In the genomic region with DNA sequence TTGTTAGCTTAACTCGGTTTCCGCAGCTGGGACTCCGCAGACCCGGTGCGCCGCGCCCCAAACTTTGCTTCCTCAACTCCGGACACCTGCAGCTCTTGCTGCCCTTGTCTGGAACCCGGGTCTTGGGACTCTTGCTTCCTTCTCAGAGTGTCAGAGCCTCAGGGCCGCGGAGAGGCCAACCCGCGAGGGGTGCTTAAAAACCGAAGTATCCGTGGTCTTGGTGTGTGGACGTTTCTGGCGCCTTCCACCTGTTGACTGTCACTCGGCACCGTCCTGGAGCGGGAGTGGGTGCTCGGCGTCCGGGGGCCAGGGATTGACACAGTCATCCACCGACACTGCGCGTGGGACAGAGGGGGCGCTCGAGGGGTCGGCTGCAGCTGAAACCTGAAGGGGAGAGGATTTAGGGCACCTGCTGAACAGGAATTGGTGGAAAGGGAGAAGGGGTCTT, we compare ENCODE assay signal across 8 cellular contexts. TPM values are rescaled to one million over a fixed set of nuclear protein-coding genes. Genes with fewer than 3 reads are reported as not detected.
DNase-seq lines count a peak whose midpoint lies in the region; ATAC-seq lines count a peak whose summit lies in the region.

No MANE protein-coding gene starts in this region.

- DNase-seq in DMS53 (lab: John Stamatoyannopoulos, UW) = peak; percentile 69
- DNase-seq in HuH-7.5 (ENCODE audit: low spot score) = peak; percentile 19
- peak; percentile 73 for DNase-seq in activated CD4-positive, alpha-beta T cell treated with anti-CD3 and anti-CD28 coated beads for 48 hours
- DNase-seq in ecto neural progenitor cell (ENCODE audit: low spot score) = peak; percentile 66
- peak; percentile 90 for DNase-seq in mesenteric fat pad (ENCODE audit: low spot score)
- DNase-seq in stimulated activated CD8-positive, alpha-beta memory T cell treated with anti-CD3 and anti-CD28 coated beads, Interleukin-15, amount 100 ng/mL, for 48 hours (ENCODE audit: low read depth in 2 of 2) = peak; percentile 36 to 56
- DNase-seq in OCI-M2 (lab: John Stamatoyannopoulos, UW; ENCODE audit: unreplicated experiment) = no peak

- ATAC-seq in GM21447 (IDR thresholded peaks at IDR 0.05; ENCODE audit: unreplicated experiment) = peak; percentile 51

RNA-seq across cellular contexts. Expression of a gene that starts 0.4 kb away (rescaled TPM):
- total RNA-seq in mesenteric fat pad = 62.1 TPM

RNA-seq across cellular contexts. Expression of a gene that starts 48.0 kb away (rescaled TPM):
- total RNA-seq in mesenteric fat pad = 66.8 TPM
